17 cellular contexts compared by ENCODE assay signal in the genomic region with DNA sequence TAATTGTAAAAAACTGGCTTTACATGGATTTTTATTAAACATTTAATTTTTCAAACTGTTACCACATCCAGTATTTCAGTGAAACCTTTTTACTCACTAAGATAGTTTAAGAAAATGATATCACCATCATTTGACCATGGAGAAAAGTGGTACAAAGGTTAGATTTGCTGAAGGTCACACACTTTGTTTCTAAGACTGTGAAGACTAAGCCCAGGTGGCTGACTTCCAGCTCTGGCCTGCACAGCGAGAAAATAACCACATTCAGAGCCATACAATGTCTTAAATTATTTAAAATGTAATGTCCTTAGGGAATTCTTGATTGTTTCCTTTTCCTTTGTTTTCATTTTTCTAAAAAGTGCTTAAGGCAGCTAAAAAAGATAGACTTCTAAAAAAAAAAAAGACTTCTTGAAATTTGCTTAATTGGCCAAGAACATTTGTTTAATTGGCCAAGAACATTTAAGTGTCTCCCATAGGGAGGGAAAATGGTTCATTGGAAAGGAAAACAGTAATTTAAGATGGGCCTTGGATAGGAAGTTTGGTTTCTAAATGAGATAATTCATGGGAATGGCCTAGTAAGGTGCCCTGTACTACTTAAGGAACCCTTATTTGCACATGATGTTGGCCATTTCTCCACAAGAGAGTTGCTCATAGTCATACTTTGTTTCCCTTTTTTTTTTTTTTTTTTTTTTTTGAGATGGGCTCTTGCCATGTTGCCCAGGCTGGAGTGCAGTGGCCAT. TPM values are rescaled to one million over a fixed set of nuclear protein-coding genes. Genes with fewer than 3 reads are reported as not detected.
"Had no signal": no experiment of that assay in that cellular context is flagged by ENCODE, and none has a peak within 500 bp of the region (broad histone marks: within the 10 kb centered on the region; RNA-seq: fewer than 3 reads in every experiment).

No MANE protein-coding gene starts in this region.

- DNase-seq: activated CD4-positive, alpha-beta T cell treated with anti-CD3 and anti-CD28 coated beads for 1 hour; activated CD4-positive, alpha-beta T cell treated with anti-CD3 and anti-CD28 coated beads, Interleukin-2, amount 50 U/mL, for 48 hours; activated CD8-positive, alpha-beta memory T cell treated with anti-CD3 and anti-CD28 coated beads, Interleukin-2, amount 10 ng/mL, durations not matched to agents 7 days and 5 days; activated effector memory CD4-positive, alpha-beta T cell treated with Interleukin-2 at 50 U/mL for 16 hours; activated T-cell treated with anti-CD3 and anti-CD28 coated beads, Interleukin-2, amount 50 U/mL, for 24 hours; effector CD8-positive, alpha-beta T cell; gastrocnemius medialis; retina; substantia nigra; T-helper 9 cell; upper lobe of left lung had no signal

- H3K9me3 ChIP-seq: gastrocnemius medialis, upper lobe of left lung had no signal

- H3K4me1 ChIP-seq: upper lobe of left lung had no signal

- ATAC-seq: activated CD8-positive, alpha-beta memory T cell treated with anti-CD3 and anti-CD28 coated beads, Interleukin-2, amount 10 ng/mL, durations not matched to agents 7 days and 5 days; activated naive CD4-positive, alpha-beta T cell treated with anti-CD3 and anti-CD28 coated beads, Interleukin-2, amount 50 U/mL, for 72 hours; gastrocnemius medialis; stimulated activated effector memory CD8-positive, alpha-beta T cell treated with anti-CD3 and anti-CD28 coated beads, Interleukin-12 subunit alpha, Interleukin-12 subunit beta, amount 100 ng/mL, for 72 hours had no signal

- H3K36me3 ChIP-seq: cardiac muscle cell, gastrocnemius medialis, upper lobe of left lung had no signal

- H3K27me3 ChIP-seq: cardiac muscle cell, upper lobe of left lung had no signal

- H3K27ac ChIP-seq: cardiac muscle cell, coronary artery, gastrocnemius medialis, skin epidermis, upper lobe of left lung had no signal

- FAIRE-seq: keratinocyte had no signal

- H3K4me3 ChIP-seq: cardiac muscle cell, coronary artery, gastrocnemius medialis, skin epidermis, upper lobe of left lung had no signal

RNA-seq across cellular contexts. Expression of a gene that starts 45.2 kb away (rescaled TPM):
- total RNA-seq: cardiac muscle cell had no signal
